11 cellular contexts compared by ENCODE assay signal in the genomic region with DNA sequence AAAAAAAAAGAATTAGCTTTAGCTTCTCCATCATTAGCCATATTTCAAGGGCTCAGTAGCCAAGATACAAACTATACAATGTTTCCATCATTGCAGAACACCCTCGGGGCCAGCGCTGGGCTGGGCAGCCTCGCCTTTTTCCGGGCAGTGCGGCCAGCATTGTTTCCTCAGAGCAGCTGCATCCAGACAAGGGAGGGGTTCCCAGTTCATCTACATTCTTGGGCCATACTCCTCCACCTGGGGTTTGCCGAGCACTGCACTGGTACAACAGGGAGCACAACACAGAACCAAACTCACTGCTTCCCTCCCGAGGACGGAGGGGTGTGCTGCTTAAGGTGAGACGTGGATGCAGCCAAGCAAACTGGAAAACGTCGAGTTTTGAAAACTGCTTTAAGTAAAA. TPM values are rescaled to one million over a fixed set of nuclear protein-coding genes. Genes with fewer than 3 reads are reported as not detected.
DNase-seq lines count a peak whose midpoint lies in the region; ATAC-seq and TF ChIP-seq lines count a peak whose summit lies in the region.
"Had no signal": no experiment of that assay in that cellular context is flagged by ENCODE, and none has a peak within 500 bp of the region (broad histone marks: within the 10 kb centered on the region; RNA-seq: fewer than 3 reads in every experiment).

No MANE protein-coding gene starts in this region.

- ATAC-seq in heart right ventricle, result peak; percentile 65 to 92 (median 84)
- ATAC-seq in HG03159 (IDR thresholded peaks at IDR 0.05; ENCODE audit: unreplicated experiment), result no peak
- ATAC-seq in HG03095 (IDR thresholded peaks at IDR 0.05; ENCODE audit: unreplicated experiment), result no peak
- ATAC-seq: HCT116 had no signal

- H3K9ac ChIP-seq in neural progenitor cell, result no peak overlapping the region

- no peaks in the 10 kb centered on the region for H3K27me3 ChIP-seq in heart right ventricle
- no peaks in the 10 kb centered on the region for H3K27me3 ChIP-seq in neural progenitor cell
- no peaks in the 10 kb centered on the region for H3K27me3 ChIP-seq in spleen (replicated peaks in 1 of 7)
- H3K27me3 ChIP-seq: brain microvascular endothelial cell had no signal

- H3K9me3 ChIP-seq in heart right ventricle, result no peaks in the 10 kb centered on the region
- no peaks in the 10 kb centered on the region for H3K9me3 ChIP-seq in neural progenitor cell (ENCODE audit: low read depth)
- H3K9me3 ChIP-seq in spleen, result no peaks in the 10 kb centered on the region

- H2AFZ ChIP-seq in neural progenitor cell (replicated peaks), result no peak overlapping the region

- 51 to 60% methylated on average over 11 of the region's 11 CpGs for WGBS in heart right ventricle, 2 donors
- 66 to 77% (median 72%) methylated on average over 11 of the region's 11 CpGs for WGBS in spleen, 5 donors

- peak overlapping the region in 9 of 10 donors; percentile 16 to 97 (median 79) for H3K27ac ChIP-seq in heart right ventricle
- H3K27ac ChIP-seq in neural progenitor cell, result no peak overlapping the region
- H3K27ac ChIP-seq in spleen, result no peak overlapping the region
- H3K27ac ChIP-seq: brain microvascular endothelial cell had no signal

- H3K4me3 ChIP-seq in heart right ventricle (no peak overlapping the region), neural progenitor cell (no peak overlapping the region), spleen (no peak overlapping the region)

- H4K20me1 ChIP-seq in neural progenitor cell (ENCODE audit: low read depth), result no peaks in the 10 kb centered on the region

- H3K4me3 Mint-ChIP-seq in neural progenitor cell, result no peak overlapping the region
- H3K4me3 Mint-ChIP-seq: activated naive CD4-positive, alpha-beta T cell treated with anti-CD3 and anti-CD28 coated beads, Interleukin-2, amount 50 U/mL, for 24 hours had no signal

- H3K79me2 ChIP-seq in neural progenitor cell (ENCODE audit: low read depth), result no peaks in the 10 kb centered on the region

- no peak overlapping the region for H3K27ac Mint-ChIP-seq in neural progenitor cell
- H3K27ac Mint-ChIP-seq: activated naive CD4-positive, alpha-beta T cell treated with anti-CD3 and anti-CD28 coated beads, Interleukin-2, amount 50 U/mL, for 24 hours had no signal

- H3K27me3 Mint-ChIP-seq in neural progenitor cell (ENCODE audit: insufficient read depth, low read depth), result peaks cover 10% of the 10 kb centered on the region
- H3K27me3 Mint-ChIP-seq: activated naive CD4-positive, alpha-beta T cell treated with anti-CD3 and anti-CD28 coated beads, Interleukin-2, amount 50 U/mL, for 24 hours had no signal

- H3K4me1 ChIP-seq in heart right ventricle (peaks cover 3 to 61% (median 17%) of the 10 kb centered on the region in 9 donors), neural progenitor cell (no peaks in the 10 kb centered on the region), spleen (peaks cover 0 to 9% (median 3%) of the 10 kb centered on the region in 6 donors)

- no peak overlapping the region for H3K4me2 ChIP-seq in neural progenitor cell

- H3K9me3 Mint-ChIP-seq in neural progenitor cell, result no peaks in the 10 kb centered on the region
- H3K9me3 Mint-ChIP-seq: activated naive CD4-positive, alpha-beta T cell treated with anti-CD3 and anti-CD28 coated beads, Interleukin-2, amount 50 U/mL, for 24 hours had no signal

- no peak for TF ChIP-seq POLR2A in spleen (IDR thresholded peaks at IDR 0.05)

- H3K36me3 ChIP-seq in heart right ventricle (peaks cover 0 to 25% (median 5%) of the 10 kb centered on the region in 9 donors), neural progenitor cell (peaks cover 5% of the 10 kb centered on the region), spleen (peaks cover 0 to 22% (median 15%) of the 10 kb centered on the region in 6 donors)

- H3K36me3 Mint-ChIP-seq in neural progenitor cell, result peaks cover 10% of the 10 kb centered on the region

- TF ChIP-seq CTCF in heart right ventricle (IDR thresholded peaks at IDR 0.05) (peak in 3 of 9 donors; percentile 32 to 50 (median 41)), neural progenitor cell (IDR thresholded peaks at IDR 0.05) (no peak), spleen (IDR thresholded peaks at IDR 0.05 in 8 of 11, conservative IDR thresholded peaks at IDR 0.05 in 3 of 11) (no peak)

- peaks cover 2% of the 10 kb centered on the region for H3K4me1 Mint-ChIP-seq in neural progenitor cell
- H3K4me1 Mint-ChIP-seq: activated naive CD4-positive, alpha-beta T cell treated with anti-CD3 and anti-CD28 coated beads, Interleukin-2, amount 50 U/mL, for 24 hours had no signal

- H3F3A ChIP-seq in neural progenitor cell (ENCODE audit: low read depth), result no peaks in the 10 kb centered on the region

- intact Hi-C loops in heart right ventricle (cut with DNase I) (no loop called here), spleen (cut with DNase I; ENCODE audit: low total_unique reads) (no loop called here)

- DNase-seq in ELF-1 (ENCODE audit: low read depth, low spot score) (peak; percentile 61), RPMI7951 (ENCODE audit: low read depth) (peak; percentile 66), heart right ventricle (peak; percentile 60 to 75), neural progenitor cell (ENCODE audit: low spot score) (peak; percentile 34), AG08396 (ENCODE audit: low spot score) (no peak), spleen (no peak)
- DNase-seq: brain microvascular endothelial cell had no signal

RNA-seq across cellular contexts. Expression of gene PKD1L1, which starts 2.4 kb away (rescaled TPM):
- total RNA-seq in RPMI7951 (2014; rRNA removed; shearing (Covaris generic)), result 0.10 and 0.12 TPM in 2 replicates
- total RNA-seq in heart right ventricle, result 1 to 10 TPM; 1.5 to 3.7 (median 2.4) TPM
- polyA plus RNA-seq in heart right ventricle, result 1 to 10 TPM; 1.6 to 4.7 TPM
- 0.07 and 0.09 TPM in 2 replicates for total RNA-seq in neural progenitor cell (ENCODE audit: low replicate concordance)
- under 1 TPM; 0.28 to 0.85 (median 0.40) TPM for total RNA-seq in spleen
- 1 to 10 TPM in 2 of 3 donors, under 1 TPM in 1; 0.41 to 1.3 (median 1.1) TPM for polyA plus RNA-seq in spleen

RNA-seq across cellular contexts. Expression of gene HUS1, which starts 28.7 kb away (rescaled TPM):
- total RNA-seq in RPMI7951 (2014; rRNA removed; shearing (Covaris generic)), result 22.0 and 33.9 TPM in 2 replicates
- 10 to 100 TPM; 21.5 to 35.9 (median 28.1) TPM for total RNA-seq in heart right ventricle
- polyA plus RNA-seq in heart right ventricle, result 10 to 100 TPM in 1 of 2 donors, 1 to 10 TPM in 1; 9.6 to 11.6 TPM
- total RNA-seq in neural progenitor cell (ENCODE audit: low replicate concordance), result 31.2 and 48.7 TPM in 2 replicates
- total RNA-seq in spleen, result 10 to 100 TPM; 29.5 to 74.2 (median 37.3) TPM
- 1 to 10 TPM; 4.8 to 8.7 (median 6.2) TPM for polyA plus RNA-seq in spleen

Comparison
In these comparisons a context has a peak if more than half of its experiments do, and no peak if none do; other contexts are left out.
1. DNase-seq: peak in ELF-1 (single experiment), RPMI7951 (single experiment), heart right ventricle (2 of 2) and neural progenitor cell (single experiment); none in AG08396 (single experiment) and spleen (single experiment).
2. ATAC-seq: peak in heart right ventricle (8 of 8); none in HG03159 (single experiment) and HG03095 (single experiment).
3. H3K27ac ChIP-seq: peak in heart right ventricle (9 of 10); none in neural progenitor cell (single experiment) and spleen (0 of 8).